Comparison of ENCODE assay signal across 8 cellular contexts in the genomic region with DNA sequence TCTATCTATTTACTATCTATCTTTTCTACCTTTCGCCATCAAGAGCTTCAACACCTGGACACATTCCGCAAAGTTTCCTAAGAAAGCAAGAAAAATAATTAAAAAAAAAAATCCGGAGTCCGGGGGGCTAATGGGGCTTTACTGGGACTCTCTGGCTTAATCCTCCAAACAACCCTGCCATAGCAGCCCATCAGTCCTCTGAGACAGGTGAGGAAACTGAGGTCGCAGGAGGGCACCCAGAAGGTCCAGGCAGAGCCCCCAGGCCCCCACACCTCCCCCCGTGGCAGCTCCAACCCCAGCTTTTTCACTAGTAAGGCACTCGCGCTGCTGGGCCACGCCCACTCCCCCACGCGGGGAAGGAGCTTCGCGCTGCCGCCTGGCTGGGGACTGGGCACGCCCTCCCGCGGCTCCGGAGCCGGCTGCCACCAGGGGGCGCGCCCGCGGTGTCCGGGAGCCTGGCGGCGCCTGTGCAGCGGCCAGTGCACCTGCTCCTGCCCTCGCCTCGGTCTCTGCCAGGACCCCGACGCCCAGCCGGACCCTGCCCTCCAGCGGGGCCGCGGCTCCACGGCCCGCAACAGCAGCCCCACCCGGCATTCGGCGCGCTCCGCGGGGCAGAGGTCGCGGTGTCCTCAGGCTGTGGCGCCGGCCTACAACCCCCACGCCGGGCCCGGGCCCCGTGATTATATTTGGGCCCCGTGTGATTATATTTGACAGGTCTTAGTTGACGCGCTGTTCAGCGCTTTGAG. TPM values are rescaled to one million over a fixed set of nuclear protein-coding genes. Genes with fewer than 3 reads are reported as not detected.
DNase-seq lines count a peak whose midpoint lies in the region; ATAC-seq and TF ChIP-seq lines count a peak whose summit lies in the region.

No MANE protein-coding gene starts in this region.

- CTCF ChIA-PET in HCT116 (lab: Charles Lee): interaction anchor here (0.7 to 1.4 kb wide), 7 partner anchors 12 to 107 kb away, joined by 3 to 5 read pairs (median 5); no protein-coding TSS in a partner anchor

- peaks cover 25% of the 10 kb centered on the region for H3K27me3 Mint-ChIP-seq in activated T-cell treated with anti-CD3 and anti-CD28 coated beads, Interleukin-2, amount 50 U/mL, for 72 hours (ENCODE audit: low read depth)

- peak in 10 of 14 donors; percentile 4 to 70 (median 21) for DNase-seq in C1 segment of cervical spinal cord (lab: John Stamatoyannopoulos, UW)
- DNase-seq in HCT116 (ENCODE audit: low read depth, low spot score): peak; percentile 26
- DNase-seq in RPMI7951 (ENCODE audit: low read depth): peak; percentile 46
- peak; percentile 88 to 89 for DNase-seq in activated T-cell treated with anti-CD3 and anti-CD28 coated beads, Interleukin-2, amount 50 U/mL, for 72 hours
- DNase-seq in fibroblast of peridontal ligament (ENCODE audit: extremely low read depth): peak; percentile 9
- peak in 43 of 56 donors; percentile 6 to 73 (median 37) for DNase-seq in nucleus accumbens (lab: John Stamatoyannopoulos, UW)
- peak; percentile 31 for DNase-seq in superior temporal gyrus (ENCODE audit: extremely low spot score)

- no peaks in the 10 kb centered on the region for H3K4me1 Mint-ChIP-seq in activated T-cell treated with anti-CD3 and anti-CD28 coated beads, Interleukin-2, amount 50 U/mL, for 72 hours (ENCODE audit: low read depth)

- H3K9me2 ChIP-seq in HCT116 (ENCODE audit: insufficient read depth): no peaks in the 10 kb centered on the region

- H3K27ac ChIP-seq in HCT116 (ENCODE audit: low read depth, low read length): no peak overlapping the region

- no peaks in the 10 kb centered on the region for H3K27me3 ChIP-seq in HCT116 (ENCODE audit: insufficient read depth, low read length)

- H3K36me3 ChIP-seq in HCT116 (ENCODE audit: control insufficient read depth in 1 of 2, insufficient read depth in 2 of 2, low read length in 2 of 2): no peaks in the 10 kb centered on the region

- RAD21 ChIA-PET in HCT116 (lab: Charles Lee; ENCODE audit: low non-redundant PET in 1 of 2, low total read pairs in 2 of 2, uncharacterized antibody in 2 of 2, unreplicated experiment in 2 of 2): interaction anchor here in 1 of 2 experiments (0.6 to 1.0 kb wide), 2 partner anchors 68 to 107 kb away, joined by 3 to 5 read pairs; no protein-coding TSS in a partner anchor

- no peak for TF ChIP-seq POLR2A in HCT116 (IDR thresholded peaks at IDR 0.05; ENCODE audit: borderline replicate concordance, extremely low read depth, insufficient read depth, insufficient read length)

- H3K4me3 Mint-ChIP-seq in activated T-cell treated with anti-CD3 and anti-CD28 coated beads, Interleukin-2, amount 50 U/mL, for 72 hours: peak overlapping the region; percentile 10 to 43

- no peaks in the 10 kb centered on the region for H3K9me3 Mint-ChIP-seq in activated T-cell treated with anti-CD3 and anti-CD28 coated beads, Interleukin-2, amount 50 U/mL, for 72 hours

- no TSS peak for BruUV-seq in HCT116 (replicated peaks; lab: Mats Ljungman, UMichigan)

- H3K27ac Mint-ChIP-seq in activated T-cell treated with anti-CD3 and anti-CD28 coated beads, Interleukin-2, amount 50 U/mL, for 72 hours: no peak overlapping the region

- peak overlapping the region; percentile 68 for H2AFZ ChIP-seq in HCT116 (ENCODE audit: low read depth, low read length, poor library complexity, severe bottlenecking)

- intact Hi-C loops in HCT116 (cut with micrococcal nuclease): no loop called here

- peak; percentile 64 for TF ChIP-seq RAD21 in HCT116 (IDR thresholded peaks at IDR 0.05; ENCODE audit: low read depth)

- no peaks in the 10 kb centered on the region for H3K36me3 Mint-ChIP-seq in activated T-cell treated with anti-CD3 and anti-CD28 coated beads, Interleukin-2, amount 50 U/mL, for 72 hours (ENCODE audit: insufficient read depth in 2 of 2)

- TF ChIP-seq CTCF in HCT116 (IDR thresholded peaks at IDR 0.05 in 2 of 3, conservative IDR thresholded peaks at IDR 0.05 in 1 of 3; ENCODE audit: borderline replicate concordance in 1 of 3, insufficient read depth in 1 of 3, low read depth in 2 of 3, low read length in 2 of 3): peak; percentile 61 to 81 (median 67)

- H3K79me2 ChIP-seq in HCT116 (ENCODE audit: insufficient read depth, low read length): no peaks in the 10 kb centered on the region

- H3K9ac ChIP-seq in HCT116 (ENCODE audit: low read length): no peak overlapping the region

- POLR2A ChIA-PET in HCT116 (lab: Charles Lee): no interaction called here

- ATAC-seq in HCT116 (peak; percentile 99), HG02885 (IDR thresholded peaks at IDR 0.05; ENCODE audit: poor library complexity, unreplicated experiment) (no peak)
- peak; percentile 96 to 97 for ATAC-seq in activated T-cell treated with anti-CD3 and anti-CD28 coated beads, Interleukin-2, amount 50 U/mL, for 72 hours (replicated peaks in 1 of 2)

- H3K4me3 ChIP-seq in HCT116 (replicated peaks in 1 of 2; ENCODE audit: low read depth in 1 of 2, low read length in 2 of 2): no peak overlapping the region

- peaks cover 0 to 9% of the 10 kb centered on the region in 2 experiments; a peak in 2 of 4 replicates for H3K4me1 ChIP-seq in HCT116 (ENCODE audit: control insufficient read depth in 1 of 2, insufficient read depth in 2 of 2, low read length in 2 of 2)

- no peaks in the 10 kb centered on the region for H4K20me1 ChIP-seq in HCT116 (ENCODE audit: insufficient read depth)

- peak overlapping the region; percentile 63 for H3K4me2 ChIP-seq in HCT116 (ENCODE audit: low read length)

- no peaks in the 10 kb centered on the region for H3K9me3 ChIP-seq in HCT116 (ENCODE audit: control insufficient read depth in 1 of 2, insufficient read depth in 1 of 2, low read depth in 1 of 2, low read length in 2 of 2)

TF ChIP-seq in HCT116, 20 proteins besides CTCF, POLR2A, EP300 and RAD21:
- TF ChIP-seq, protein P1, sequence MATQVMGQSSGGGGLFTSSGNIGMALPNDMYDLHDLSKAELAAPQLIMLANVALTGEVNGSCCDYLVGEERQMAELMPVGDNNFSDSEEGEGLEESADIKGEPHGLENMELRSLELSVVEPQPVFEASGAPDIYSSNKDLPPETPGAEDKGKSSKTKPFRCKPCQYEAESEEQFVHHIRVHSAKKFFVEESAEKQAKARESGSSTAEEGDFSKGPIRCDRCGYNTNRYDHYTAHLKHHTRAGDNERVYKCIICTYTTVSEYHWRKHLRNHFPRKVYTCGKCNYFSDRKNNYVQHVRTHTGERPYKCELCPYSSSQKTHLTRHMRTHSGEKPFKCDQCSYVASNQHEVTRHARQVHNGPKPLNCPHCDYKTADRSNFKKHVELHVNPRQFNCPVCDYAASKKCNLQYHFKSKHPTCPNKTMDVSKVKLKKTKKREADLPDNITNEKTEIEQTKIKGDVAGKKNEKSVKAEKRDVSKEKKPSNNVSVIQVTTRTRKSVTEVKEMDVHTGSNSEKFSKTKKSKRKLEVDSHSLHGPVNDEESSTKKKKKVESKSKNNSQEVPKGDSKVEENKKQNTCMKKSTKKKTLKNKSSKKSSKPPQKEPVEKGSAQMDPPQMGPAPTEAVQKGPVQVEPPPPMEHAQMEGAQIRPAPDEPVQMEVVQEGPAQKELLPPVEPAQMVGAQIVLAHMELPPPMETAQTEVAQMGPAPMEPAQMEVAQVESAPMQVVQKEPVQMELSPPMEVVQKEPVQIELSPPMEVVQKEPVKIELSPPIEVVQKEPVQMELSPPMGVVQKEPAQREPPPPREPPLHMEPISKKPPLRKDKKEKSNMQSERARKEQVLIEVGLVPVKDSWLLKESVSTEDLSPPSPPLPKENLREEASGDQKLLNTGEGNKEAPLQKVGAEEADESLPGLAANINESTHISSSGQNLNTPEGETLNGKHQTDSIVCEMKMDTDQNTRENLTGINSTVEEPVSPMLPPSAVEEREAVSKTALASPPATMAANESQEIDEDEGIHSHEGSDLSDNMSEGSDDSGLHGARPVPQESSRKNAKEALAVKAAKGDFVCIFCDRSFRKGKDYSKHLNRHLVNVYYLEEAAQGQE (IDR thresholded peaks at IDR 0.05; ENCODE audit: low read depth): no peak
- no peak for TF ChIP-seq CEBPB (IDR thresholded peaks at IDR 0.05; ENCODE audit: low read depth)
- TF ChIP-seq JUND (IDR thresholded peaks at IDR 0.05): no peak
- TF ChIP-seq ELF1 (IDR thresholded peaks at IDR 0.05; ENCODE audit: borderline replicate concordance, low read depth): no peak
- TF ChIP-seq, protein P2, sequence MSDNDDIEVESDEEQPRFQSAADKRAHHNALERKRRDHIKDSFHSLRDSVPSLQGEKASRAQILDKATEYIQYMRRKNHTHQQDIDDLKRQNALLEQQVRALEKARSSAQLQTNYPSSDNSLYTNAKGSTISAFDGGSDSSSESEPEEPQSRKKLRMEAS (IDR thresholded peaks at IDR 0.05): peak; percentile 90
- TF ChIP-seq ZFX (IDR thresholded peaks at IDR 0.05): peak; percentile 35; the same call in 1 of the 2 replicates
- no peak for TF ChIP-seq SIN3A (IDR thresholded peaks at IDR 0.05; ENCODE audit: low read depth)
- TF ChIP-seq, protein P3, sequence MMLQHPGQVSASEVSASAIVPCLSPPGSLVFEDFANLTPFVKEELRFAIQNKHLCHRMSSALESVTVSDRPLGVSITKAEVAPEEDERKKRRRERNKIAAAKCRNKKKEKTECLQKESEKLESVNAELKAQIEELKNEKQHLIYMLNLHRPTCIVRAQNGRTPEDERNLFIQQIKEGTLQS (IDR thresholded peaks at IDR 0.05): no peak
- peak; percentile 33; the same call in 1 of the 2 replicates for TF ChIP-seq CBX3 (IDR thresholded peaks at IDR 0.05; ENCODE audit: low read depth)
- no peak for TF ChIP-seq SRF (IDR thresholded peaks at IDR 0.05; ENCODE audit: low read depth)
- TF ChIP-seq, protein P4, sequence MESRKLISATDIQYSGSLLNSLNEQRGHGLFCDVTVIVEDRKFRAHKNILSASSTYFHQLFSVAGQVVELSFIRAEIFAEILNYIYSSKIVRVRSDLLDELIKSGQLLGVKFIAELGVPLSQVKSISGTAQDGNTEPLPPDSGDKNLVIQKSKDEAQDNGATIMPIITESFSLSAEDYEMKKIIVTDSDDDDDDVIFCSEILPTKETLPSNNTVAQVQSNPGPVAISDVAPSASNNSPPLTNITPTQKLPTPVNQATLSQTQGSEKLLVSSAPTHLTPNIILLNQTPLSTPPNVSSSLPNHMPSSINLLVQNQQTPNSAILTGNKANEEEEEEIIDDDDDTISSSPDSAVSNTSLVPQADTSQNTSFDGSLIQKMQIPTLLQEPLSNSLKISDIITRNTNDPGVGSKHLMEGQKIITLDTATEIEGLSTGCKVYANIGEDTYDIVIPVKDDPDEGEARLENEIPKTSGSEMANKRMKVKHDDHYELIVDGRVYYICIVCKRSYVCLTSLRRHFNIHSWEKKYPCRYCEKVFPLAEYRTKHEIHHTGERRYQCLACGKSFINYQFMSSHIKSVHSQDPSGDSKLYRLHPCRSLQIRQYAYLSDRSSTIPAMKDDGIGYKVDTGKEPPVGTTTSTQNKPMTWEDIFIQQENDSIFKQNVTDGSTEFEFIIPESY (IDR thresholded peaks at IDR 0.05; ENCODE audit: extremely low read depth, insufficient replicate concordance, low read length): no peak
- TF ChIP-seq POLR2AphosphoS5 (IDR thresholded peaks at IDR 0.05; ENCODE audit: low read depth, low read length): no peak

RNA-seq across cellular contexts. Expression of a gene that starts 54.1 kb away (rescaled TPM):
- total RNA-seq in HCT116 (2021; ENCODE audit: unreplicated experiment): 11.5 TPM
- 2.3 and 3.9 TPM in 2 replicates for polyA plus RNA-seq in HCT116 (2012)
- 0.20 and 0.48 TPM in 2 replicates for total RNA-seq in RPMI7951 (2014; rRNA removed; shearing (Covaris generic))
- total RNA-seq in activated T-cell treated with anti-CD3 and anti-CD28 coated beads, Interleukin-2, amount 50 U/mL, for 72 hours: under 1 TPM; 0.12 to 0.17 TPM

Comparison
In these comparisons a context has a peak if more than half of its experiments do, and no peak if none do; other contexts are left out.
1. DNase-seq: peak in every context shown above with its lines; median percentile 88 in activated T-cell treated with anti-CD3 and anti-CD28 coated beads, Interleukin-2, amount 50 U/mL, for 72 hours; 46 in RPMI7951; 37 in nucleus accumbens; 31 in superior temporal gyrus; 26 in HCT116; 21 in C1 segment of cervical spinal cord; 9 in fibroblast of peridontal ligament.